ENCODE assay signal across 1 cellular context in genomic region chr22:49779853-49780271, GRCh38.
TF ChIP-seq lines count a peak whose summit lies in the region.

No MANE protein-coding gene starts in this region.

TF ChIP-seq in HEK293, 187 proteins besides CTCF, POLR2A, EP300 and RAD21 (continued from another document):
- TF ChIP-seq ZNF398 (tag by site-specific recombination; IDR thresholded peaks at IDR 0.05) = no peak
